In genomic region chr19:57701625-57702024, GRCh38 we compare ENCODE assay signal across 1 cellular context.
TF ChIP-seq lines count a peak whose summit lies in the region.

No MANE protein-coding gene starts in this region.

TF ChIP-seq in K562, 482 proteins besides CTCF, POLR2A, EP300 and RAD21:
- TF ChIP-seq ZNF75A (CRISPR knock-in tag; IDR thresholded peaks at IDR 0.05) (peak; percentile 87), ZNF354B (CRISPR knock-in tag; IDR thresholded peaks at IDR 0.05) (no peak)
TF ChIP-seq in K562: peak in this region for 1.
